1 cellular context compared by ENCODE assay signal in the genomic region with DNA sequence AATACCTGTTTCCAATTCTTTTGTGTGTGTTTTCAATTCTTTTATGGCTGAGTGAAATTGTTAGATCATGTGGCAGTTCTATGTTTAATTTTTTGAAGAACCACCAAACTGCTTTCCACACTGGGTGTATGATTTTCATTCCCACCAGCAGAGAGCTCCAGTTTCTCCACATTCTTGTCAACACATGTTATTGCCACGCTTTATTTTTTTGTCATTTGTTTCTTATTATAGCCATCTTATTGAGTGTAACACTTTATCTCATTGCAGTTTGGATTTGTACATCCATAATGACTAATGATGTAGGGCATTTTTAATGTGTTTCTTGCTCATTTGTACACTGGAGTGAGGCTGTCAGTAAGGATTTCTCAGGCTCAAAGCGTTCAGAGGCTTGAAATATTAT.
TF ChIP-seq lines count a peak whose summit lies in the region.

No MANE protein-coding gene starts in this region.

TF ChIP-seq in GM12878, 131 proteins besides CTCF, POLR2A, EP300 and RAD21 (continued from another document):
- TF ChIP-seq SUZ12 (IDR thresholded peaks at IDR 0.05; ENCODE audit: unreplicated experiment), result no peak
- TF ChIP-seq, protein P1, sequence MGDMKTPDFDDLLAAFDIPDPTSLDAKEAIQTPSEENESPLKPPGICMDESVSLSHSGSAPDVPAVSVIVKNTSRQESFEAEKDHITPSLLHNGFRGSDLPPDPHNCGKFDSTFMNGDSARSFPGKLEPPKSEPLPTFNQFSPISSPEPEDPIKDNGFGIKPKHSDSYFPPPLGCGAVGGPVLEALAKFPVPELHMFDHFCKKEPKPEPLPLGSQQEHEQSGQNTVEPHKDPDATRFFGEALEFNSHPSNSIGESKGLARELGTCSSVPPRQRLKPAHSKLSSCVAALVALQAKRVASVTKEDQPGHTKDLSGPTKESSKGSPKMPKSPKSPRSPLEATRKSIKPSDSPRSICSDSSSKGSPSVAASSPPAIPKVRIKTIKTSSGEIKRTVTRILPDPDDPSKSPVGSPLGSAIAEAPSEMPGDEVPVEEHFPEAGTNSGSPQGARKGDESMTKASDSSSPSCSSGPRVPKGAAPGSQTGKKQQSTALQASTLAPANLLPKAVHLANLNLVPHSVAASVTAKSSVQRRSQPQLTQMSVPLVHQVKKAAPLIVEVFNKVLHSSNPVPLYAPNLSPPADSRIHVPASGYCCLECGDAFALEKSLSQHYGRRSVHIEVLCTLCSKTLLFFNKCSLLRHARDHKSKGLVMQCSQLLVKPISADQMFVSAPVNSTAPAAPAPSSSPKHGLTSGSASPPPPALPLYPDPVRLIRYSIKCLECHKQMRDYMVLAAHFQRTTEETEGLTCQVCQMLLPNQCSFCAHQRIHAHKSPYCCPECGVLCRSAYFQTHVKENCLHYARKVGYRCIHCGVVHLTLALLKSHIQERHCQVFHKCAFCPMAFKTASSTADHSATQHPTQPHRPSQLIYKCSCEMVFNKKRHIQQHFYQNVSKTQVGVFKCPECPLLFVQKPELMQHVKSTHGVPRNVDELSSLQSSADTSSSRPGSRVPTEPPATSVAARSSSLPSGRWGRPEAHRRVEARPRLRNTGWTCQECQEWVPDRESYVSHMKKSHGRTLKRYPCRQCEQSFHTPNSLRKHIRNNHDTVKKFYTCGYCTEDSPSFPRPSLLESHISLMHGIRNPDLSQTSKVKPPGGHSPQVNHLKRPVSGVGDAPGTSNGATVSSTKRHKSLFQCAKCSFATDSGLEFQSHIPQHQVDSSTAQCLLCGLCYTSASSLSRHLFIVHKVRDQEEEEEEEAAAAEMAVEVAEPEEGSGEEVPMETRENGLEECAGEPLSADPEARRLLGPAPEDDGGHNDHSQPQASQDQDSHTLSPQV (IDR thresholded peaks at IDR 0.05), result no peak
